ENCODE assay signal across 1 cellular context in genomic region chr19:1260749-1261511, GRCh38.
TF ChIP-seq lines count a peak whose summit lies in the region.

No MANE protein-coding gene starts in this region.

TF ChIP-seq in HepG2, 621 proteins besides CTCF, POLR2A, EP300 and RAD21 (continued from another document and continues in another):
- TF ChIP-seq AKNA (CRISPR knock-in tag; IDR thresholded peaks at IDR 0.05; ENCODE audit: borderline replicate concordance), result no peak
- no peak for TF ChIP-seq HMGXB3 (CRISPR knock-in tag; IDR thresholded peaks at IDR 0.05; ENCODE audit: borderline replicate concordance)
- TF ChIP-seq MED13 (CRISPR knock-in tag; IDR thresholded peaks at IDR 0.05), result 0 out of 2 replicates have a peak, but pooled peaks have one; percentile 59
- TF ChIP-seq CBX1 (IDR thresholded peaks at IDR 0.05; ENCODE audit: low read depth), result no peak
- no peak for TF ChIP-seq RXRA (CRISPR knock-in tag; IDR thresholded peaks at IDR 0.05)
- no peak for TF ChIP-seq RARA (CRISPR knock-in tag; IDR thresholded peaks at IDR 0.05)
- TF ChIP-seq ZNF362 (CRISPR knock-in tag; IDR thresholded peaks at IDR 0.05; ENCODE audit: borderline replicate concordance), result no peak
- TF ChIP-seq ATF4 (CRISPR knock-in tag; IDR thresholded peaks at IDR 0.05), result peak in 1 of 2 experiments; percentile 38; a peak in 1 of 4 replicates
- no peak for TF ChIP-seq THYN1 (CRISPR knock-in tag; IDR thresholded peaks at IDR 0.05; ENCODE audit: borderline replicate concordance, low read depth)
- TF ChIP-seq PRDM10 (CRISPR knock-in tag; IDR thresholded peaks at IDR 0.05; ENCODE audit: low read depth), result no peak
- TF ChIP-seq SRY (CRISPR knock-in tag; IDR thresholded peaks at IDR 0.05), result no peak
- TF ChIP-seq BRD4 (CRISPR knock-in tag; IDR thresholded peaks at IDR 0.05), result peak; percentile 48; the same call in 1 of the 2 replicates
- TF ChIP-seq ATF1 (CRISPR knock-in tag; IDR thresholded peaks at IDR 0.05), result no peak
- no peak for TF ChIP-seq CAMTA2 (CRISPR knock-in tag; IDR thresholded peaks at IDR 0.05; ENCODE audit: borderline replicate concordance)
- no peak for TF ChIP-seq ZNF672 (CRISPR knock-in tag; IDR thresholded peaks at IDR 0.05)
- no peak for TF ChIP-seq ZSCAN9 (CRISPR knock-in tag; IDR thresholded peaks at IDR 0.05; ENCODE audit: borderline replicate concordance)
- peak; percentile 82; the same call in 1 of the 2 replicates for TF ChIP-seq ZSCAN22 (CRISPR knock-in tag; IDR thresholded peaks at IDR 0.05)
- no peak for TF ChIP-seq ATRX (CRISPR knock-in tag; IDR thresholded peaks at IDR 0.05; ENCODE audit: borderline replicate concordance)
- TF ChIP-seq JDP2 (CRISPR knock-in tag; IDR thresholded peaks at IDR 0.05; ENCODE audit: borderline replicate concordance), result no peak
- TF ChIP-seq ZNF142 (CRISPR knock-in tag; IDR thresholded peaks at IDR 0.05), result no peak
- TF ChIP-seq XBP1 (CRISPR knock-in tag; IDR thresholded peaks at IDR 0.05), result no peak
- TF ChIP-seq KDM5A (IDR thresholded peaks at IDR 0.05; ENCODE audit: borderline replicate concordance, low read length), result 0 out of 2 replicates have a peak, but pooled peaks have one; percentile 56
- TF ChIP-seq MED1 (CRISPR knock-in tag; IDR thresholded peaks at IDR 0.05), result 0 out of 2 replicates have a peak, but pooled peaks have one; percentile 11
- no peak for TF ChIP-seq CSRNP1 (CRISPR knock-in tag; IDR thresholded peaks at IDR 0.05)
- no peak for TF ChIP-seq DR1 (CRISPR knock-in tag; IDR thresholded peaks at IDR 0.05)
- no peak for TF ChIP-seq ZXDC (CRISPR knock-in tag; IDR thresholded peaks at IDR 0.05)
- TF ChIP-seq ZNF33A (CRISPR knock-in tag; IDR thresholded peaks at IDR 0.05; ENCODE audit: borderline replicate concordance), result no peak
